In the genomic region with DNA sequence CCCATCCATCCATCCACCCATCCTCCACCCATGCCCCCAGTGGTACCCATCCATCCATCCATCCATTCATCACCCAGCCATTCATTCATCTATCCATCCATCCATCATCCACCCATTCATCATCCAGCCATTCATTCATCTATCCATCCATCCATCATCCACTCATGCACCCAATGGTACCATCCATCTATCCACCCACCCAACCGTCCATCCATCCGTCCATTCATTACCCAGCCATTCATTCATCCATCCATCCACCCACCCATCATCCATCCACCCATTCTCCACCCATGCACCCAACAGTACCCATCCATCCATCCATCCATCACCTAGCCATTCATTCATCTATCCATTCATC, we compare ENCODE assay signal across 20 cellular contexts. TPM values are rescaled to one million over a fixed set of nuclear protein-coding genes. Genes with fewer than 3 reads are reported as not detected.
"Had no signal": no experiment of that assay in that cellular context is flagged by ENCODE, and none has a peak within 500 bp of the region (broad histone marks: within the 10 kb centered on the region; RNA-seq: fewer than 3 reads in every experiment).

No MANE protein-coding gene starts in this region.

- H3K27me3 ChIP-seq: neural progenitor cell, ovary, testis had no signal

- H3K27ac Mint-ChIP-seq: activated T-helper 2 cell treated with anti-CD3 and anti-CD28 coated beads, Interferon-gamma antibody, Interleukin-2, Interleukin-4, amounts not matched to agents 10 μg/mL and 5 μg/mL and 100 μg/mL, durations not matched to agents 14 hours and 24 hours and 36 hours; dendritic cell treated with granulocyte-macrophage colony-stimulating factor and Interleukin-4, amounts not matched to agents 40 ng/mL and 50 ng/mL, for 4 days; neural progenitor cell had no signal

- H3K36me3 ChIP-seq: neural progenitor cell, ovary had no signal

- ATAC-seq: left colon, sciatic nerve had no signal

- H3K27ac ChIP-seq: neural progenitor cell, ovary, stomach, testis had no signal

- H3K9me3 ChIP-seq: ovary, stomach, testis had no signal

- H3K4me3 ChIP-seq: lung, neural progenitor cell, ovary, stomach, testis had no signal

- H3K4me1 ChIP-seq: neural progenitor cell, testis had no signal

- H3K4me3 Mint-ChIP-seq: dendritic cell treated with granulocyte-macrophage colony-stimulating factor and Interleukin-4, amounts not matched to agents 40 ng/mL and 50 ng/mL, for 4 days had no signal

- DNase-seq: activated CD4-positive, alpha-beta T cell treated with anti-CD3 and anti-CD28 coated beads for 1 hour; activated CD4-positive, alpha-beta T cell treated with anti-CD3 and anti-CD28 coated beads, Interleukin-2, amount 50 U/mL, for 4 hours; activated naive CD4-positive, alpha-beta T cell treated with anti-CD3 and anti-CD28 coated beads, Interleukin-2, amount 50 U/mL, for 16 hours; left colon; midbrain; ovary; stomach; T1000; testis had no signal

- FAIRE-seq: frontal cortex, islet of Langerhans had no signal

RNA-seq across cellular contexts. Expression of a gene that starts 5.3 kb away (rescaled TPM):
- total RNA-seq: activated T-helper 2 cell treated with anti-CD3 and anti-CD28 coated beads, Interferon-gamma antibody, Interleukin-2, Interleukin-4, amounts not matched to agents 10 μg/mL and 5 μg/mL and 100 μg/mL, durations not matched to agents 14 hours and 24 hours and 36 hours; left colon; sciatic nerve had no signal

RNA-seq across cellular contexts. Expression of a gene that starts 11.2 kb away (rescaled TPM):
- total RNA-seq: activated T-helper 2 cell treated with anti-CD3 and anti-CD28 coated beads, Interferon-gamma antibody, Interleukin-2, Interleukin-4, amounts not matched to agents 10 μg/mL and 5 μg/mL and 100 μg/mL, durations not matched to agents 14 hours and 24 hours and 36 hours; epithelial cell of proximal tubule; left colon; myocyte; pulmonary artery endothelial cell; urinary bladder had no signal

RNA-seq across cellular contexts. Expression of a gene that starts 24.3 kb away (rescaled TPM):
- total RNA-seq: activated T-helper 2 cell treated with anti-CD3 and anti-CD28 coated beads, Interferon-gamma antibody, Interleukin-2, Interleukin-4, amounts not matched to agents 10 μg/mL and 5 μg/mL and 100 μg/mL, durations not matched to agents 14 hours and 24 hours and 36 hours; epithelial cell of proximal tubule; left colon; myocyte; pulmonary artery endothelial cell had no signal

RNA-seq across cellular contexts. Expression of a gene that starts 35.6 kb away (rescaled TPM):
- total RNA-seq: activated T-helper 2 cell treated with anti-CD3 and anti-CD28 coated beads, Interferon-gamma antibody, Interleukin-2, Interleukin-4, amounts not matched to agents 10 μg/mL and 5 μg/mL and 100 μg/mL, durations not matched to agents 14 hours and 24 hours and 36 hours; epithelial cell of proximal tubule; frontal cortex; myocyte; pulmonary artery endothelial cell; urinary bladder had no signal
